Comparison of ENCODE assay signal across 19 cellular contexts in the genomic region with DNA sequence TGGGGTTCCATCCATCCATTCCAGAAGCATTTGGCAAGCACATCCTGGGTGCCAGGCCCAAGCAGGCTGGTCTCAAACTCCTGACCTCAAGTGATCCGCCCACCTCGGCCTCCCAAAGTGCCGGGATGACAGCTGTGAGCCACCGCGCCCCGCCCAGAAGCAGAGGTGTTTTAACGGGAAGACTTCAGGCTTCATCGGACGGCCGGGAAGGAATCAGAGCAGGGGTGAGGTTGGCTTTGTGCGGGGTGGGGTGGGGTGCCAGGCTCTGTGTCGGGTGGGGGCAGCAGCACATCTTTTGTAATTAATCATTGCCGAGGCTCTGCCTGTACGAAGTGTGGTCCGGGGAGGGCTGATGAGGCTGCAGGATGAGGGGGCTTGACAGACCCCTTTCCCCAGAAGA. TPM values are rescaled to one million over a fixed set of nuclear protein-coding genes. Genes with fewer than 3 reads are reported as not detected.
DNase-seq lines count a peak whose midpoint lies in the region; ATAC-seq and TF ChIP-seq lines count a peak whose summit lies in the region.
"Had no signal": no experiment of that assay in that cellular context is flagged by ENCODE, and none has a peak within 500 bp of the region (broad histone marks: within the 10 kb centered on the region; RNA-seq: fewer than 3 reads in every experiment).

No MANE protein-coding gene starts in this region.

- no peak overlapping the region for H3K27ac Mint-ChIP-seq in activated naive CD4-positive, alpha-beta T cell treated with anti-CD3 and anti-CD28 coated beads, Interleukin-2, amount 10 ng/mL, durations not matched to agents 7 days and 5 days
- H3K27ac Mint-ChIP-seq: CD4-positive, CD25-positive, alpha-beta regulatory T cell had no signal

- 87 to 93% (median 91%) methylated on average over 8 to 15 of the region's 15 CpGs for WGBS in spleen, 5 donors

- H3K4me1 Mint-ChIP-seq in activated naive CD4-positive, alpha-beta T cell treated with anti-CD3 and anti-CD28 coated beads, Interleukin-2, amount 10 ng/mL, durations not matched to agents 7 days and 5 days = peaks cover 29% of the 10 kb centered on the region

- H3K36me3 Mint-ChIP-seq in activated naive CD4-positive, alpha-beta T cell treated with anti-CD3 and anti-CD28 coated beads, Interleukin-2, amount 10 ng/mL, durations not matched to agents 7 days and 5 days = peaks cover 22% of the 10 kb centered on the region

- H3K4me1 ChIP-seq in spleen = peaks cover 3 to 25% (median 16%) of the 10 kb centered on the region in 6 donors

- no peak for TF ChIP-seq CTCF in RWPE1 (conservative IDR thresholded peaks at IDR 0.05; ENCODE audit: low read depth)
- TF ChIP-seq CTCF in spleen (IDR thresholded peaks at IDR 0.05 in 8 of 11, conservative IDR thresholded peaks at IDR 0.05 in 3 of 11) = no peak

- H3K4me3 Mint-ChIP-seq in activated naive CD4-positive, alpha-beta T cell treated with anti-CD3 and anti-CD28 coated beads, Interleukin-2, amount 10 ng/mL, durations not matched to agents 7 days and 5 days = no peak overlapping the region

- POLR2A ChIA-PET in RWPE1 (lab: Yijun Ruan, JAX; ENCODE audit: low non-redundant PET) = no interaction called here

- CTCF ChIA-PET in activated naive CD4-positive, alpha-beta T cell treated with anti-CD3 and anti-CD28 coated beads, Interleukin-2, amount 10 ng/mL, durations not matched to agents 7 days and 5 days (lab: Charles Lee) = no interaction called here
- CTCF ChIA-PET in RWPE1 (lab: Yijun Ruan, JAX) = no interaction called here

- TF ChIP-seq POLR2A in spleen (IDR thresholded peaks at IDR 0.05) = no peak

- peak overlapping the region; percentile 21 for H3K27ac ChIP-seq in RWPE1
- H3K27ac ChIP-seq in spleen = no peak overlapping the region

- H3K27me3 ChIP-seq in spleen (replicated peaks in 1 of 7) (no peaks in the 10 kb centered on the region), MG63 (no peaks in the 10 kb centered on the region)

- intact Hi-C loops in left ventricle myocardium superior (cut with micrococcal nuclease) (no loop called here), spleen (cut with DNase I; ENCODE audit: low total_unique reads) (no loop called here)

- H3K9me3 Mint-ChIP-seq in activated naive CD4-positive, alpha-beta T cell treated with anti-CD3 and anti-CD28 coated beads, Interleukin-2, amount 10 ng/mL, durations not matched to agents 7 days and 5 days = no peaks in the 10 kb centered on the region
- H3K9me3 Mint-ChIP-seq: CD4-positive, CD25-positive, alpha-beta regulatory T cell had no signal

- ATAC-seq in left ventricle myocardium superior (no peak), GM18498 (IDR thresholded peaks at IDR 0.05; ENCODE audit: unreplicated experiment) (no peak)
- ATAC-seq: K562 had no signal

- DNase-seq in activated naive CD4-positive, alpha-beta T cell treated with anti-CD3 and anti-CD28 coated beads, Interleukin-2, amount 10 ng/mL, durations not matched to agents 7 days and 5 days = peak; percentile 15
- DNase-seq in activated naive CD4-positive, alpha-beta T cell treated with anti-CD3 and anti-CD28 coated beads, Interleukin-2, amount 50 U/mL, for 16 hours = no peak
- DNase-seq in RWPE1 (ENCODE audit: low spot score) (no peak), left ventricle myocardium superior (peak; percentile 21), spleen (peak; percentile 62), MG63 (no peak)
- DNase-seq: Caco-2; CD4-positive, CD25-positive, alpha-beta regulatory T cell; DMS153; MV-4-11; NCI-H1417 treated with DMSO at 0.1 percent for 48 hours; NCI-H1930; NCI-H2171; NCI-H446; NCI-H748 treated with DMSO at 0.1 percent for 48 hours; OCI-M1; RPMI8226 had no signal

- H3K36me3 ChIP-seq in spleen = peaks cover 0 to 62% (median 11%) of the 10 kb centered on the region in 6 donors
- H3K36me3 ChIP-seq in MG63 = peaks cover 61% of the 10 kb centered on the region

- no peaks in the 10 kb centered on the region for H3K27me3 Mint-ChIP-seq in activated naive CD4-positive, alpha-beta T cell treated with anti-CD3 and anti-CD28 coated beads, Interleukin-2, amount 10 ng/mL, durations not matched to agents 7 days and 5 days
- H3K27me3 Mint-ChIP-seq: CD4-positive, CD25-positive, alpha-beta regulatory T cell had no signal

- no peaks in the 10 kb centered on the region for H3K9me3 ChIP-seq in spleen
- no peaks in the 10 kb centered on the region for H3K9me3 ChIP-seq in MG63
- H3K9me3 ChIP-seq: Caco-2 had no signal

- no peak overlapping the region for H3K4me3 ChIP-seq in spleen
- no peak overlapping the region for H3K4me3 ChIP-seq in MG63
- H3K4me3 ChIP-seq: K562 had no signal

RNA-seq across cellular contexts. Expression of gene SLC25A6, which starts 5.1 kb away (rescaled TPM):
- total RNA-seq in left ventricle myocardium superior = 172 TPM
- total RNA-seq in spleen = 100 to 1,000 TPM; 255 to 309 (median 297) TPM
- polyA plus RNA-seq in spleen = 100 to 1,000 TPM; 396 to 443 (median 425) TPM
- total RNA-seq in MG63 (2014; rRNA removed; shearing (Covaris generic); ENCODE audit: low replicate concordance) = 478 and 634 TPM in 2 replicates

RNA-seq across cellular contexts. Expression of gene ASMTL, which starts 55.7 kb away (rescaled TPM):
- 34.3 TPM for total RNA-seq in left ventricle myocardium superior
- 10 to 100 TPM; 21.3 to 35.5 (median 27.9) TPM for total RNA-seq in spleen
- polyA plus RNA-seq in spleen = 10 to 100 TPM; 25.0 to 28.8 (median 26.6) TPM
- total RNA-seq in MG63 (2014; rRNA removed; shearing (Covaris generic); ENCODE audit: low replicate concordance) = 29.3 and 60.9 TPM in 2 replicates

Comparison
In these comparisons a context has a peak if more than half of its experiments do, and no peak if none do; other contexts are left out.
1. DNase-seq: peak in activated naive CD4-positive, alpha-beta T cell treated with anti-CD3 and anti-CD28 coated beads, Interleukin-2, amount 10 ng/mL, durations not matched to agents 7 days and 5 days (single experiment), left ventricle myocardium superior (single experiment) and spleen (single experiment); none in activated naive CD4-positive, alpha-beta T cell treated with anti-CD3 and anti-CD28 coated beads, Interleukin-2, amount 50 U/mL, for 16 hours (single experiment), RWPE1 (single experiment) and MG63 (single experiment).